In genomic region chr3:167735233-167736107, GRCh38 we compare ENCODE assay signal across 8 cellular contexts. TPM values are rescaled to one million over a fixed set of nuclear protein-coding genes. Genes with fewer than 3 reads are reported as not detected.
DNase-seq lines count a peak whose midpoint lies in the region; ATAC-seq, FAIRE-seq and TF ChIP-seq lines count a peak whose summit lies in the region.

A gene with protein sequence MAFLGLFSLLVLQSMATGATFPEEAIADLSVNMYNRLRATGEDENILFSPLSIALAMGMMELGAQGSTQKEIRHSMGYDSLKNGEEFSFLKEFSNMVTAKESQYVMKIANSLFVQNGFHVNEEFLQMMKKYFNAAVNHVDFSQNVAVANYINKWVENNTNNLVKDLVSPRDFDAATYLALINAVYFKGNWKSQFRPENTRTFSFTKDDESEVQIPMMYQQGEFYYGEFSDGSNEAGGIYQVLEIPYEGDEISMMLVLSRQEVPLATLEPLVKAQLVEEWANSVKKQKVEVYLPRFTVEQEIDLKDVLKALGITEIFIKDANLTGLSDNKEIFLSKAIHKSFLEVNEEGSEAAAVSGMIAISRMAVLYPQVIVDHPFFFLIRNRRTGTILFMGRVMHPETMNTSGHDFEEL (plus strand): TSS chr3:167735721. CDS start chr3:167789129, 53,408 bp downstream.

- H3K36me3 ChIP-seq in WERI-Rb-1 (no peaks in the 10 kb centered on the region), keratinocyte (ENCODE audit: control insufficient read depth in 2 of 2, extremely low read depth in 1 of 2, insufficient read depth in 2 of 2, low read length in 2 of 2) (peaks cover 0 to 5% of the 10 kb centered on the region in 2 experiments)

- H3K79me2 ChIP-seq in keratinocyte (ENCODE audit: control insufficient read depth, insufficient read depth, low read length): peaks cover 41% of the 10 kb centered on the region

- H2AFZ ChIP-seq in keratinocyte (ENCODE audit: control insufficient read depth, low read length): peak within 1 kb of the TSS; percentile 97

- H3K36me3 Mint-ChIP-seq in central memory CD8-positive, alpha-beta T cell (ENCODE audit: insufficient read depth): no peaks in the 10 kb centered on the region

- POLR2A ChIA-PET in AG04450 (lab: Yijun Ruan, JAX): no interaction called here

- H3K9me3 Mint-ChIP-seq in central memory CD8-positive, alpha-beta T cell: no peaks in the 10 kb centered on the region

- TF ChIP-seq CTCF in AG04450 (IDR thresholded peaks at IDR 0.05; ENCODE audit: low read depth, low read length) (no peak), WERI-Rb-1 (IDR thresholded peaks at IDR 0.05; ENCODE audit: low read depth, low read length) (no peak), keratinocyte (optimal IDR thresholded peaks at IDR 0.05 in 1 of 3, IDR thresholded peaks at IDR 0.05 in 1 of 3, conservative IDR thresholded peaks at IDR 0.05 in 1 of 3; ENCODE audit: extremely low read depth in 1 of 3, insufficient read depth in 2 of 3, low read length in 3 of 3) (no peak)

- dilution Hi-C loops in keratinocyte (cut with MboI; ENCODE audit: extremely low pct_ligation_motif_present, low sequenced_read_pairs): no loop called here

- peaks cover 7% of the 10 kb centered on the region for H3K27me3 ChIP-seq in AG04450 (ENCODE audit: control insufficient read depth, insufficient read depth, low read length)
- no peaks in the 10 kb centered on the region for H3K27me3 ChIP-seq in WERI-Rb-1 (ENCODE audit: insufficient read depth, low read depth, severe bottlenecking)
- no peaks in the 10 kb centered on the region for H3K27me3 ChIP-seq in keratinocyte (ENCODE audit: control insufficient read depth, extremely low read depth, insufficient read depth, low read length)

- no peaks in the 10 kb centered on the region for H3K9me3 ChIP-seq in AG04450 (ENCODE audit: control insufficient read depth, insufficient read depth, low read length)
- H3K9me3 ChIP-seq in WERI-Rb-1 (ENCODE audit: severe bottlenecking): no peaks in the 10 kb centered on the region
- no peaks in the 10 kb centered on the region for H3K9me3 ChIP-seq in keratinocyte (ENCODE audit: control insufficient read depth, low read depth, low read length)

- CTCF ChIA-PET in AG04450 (lab: Charles Lee): interaction anchor here (0.6 to 2.4 kb wide), 6 partner anchors 41 to 355 kb away, joined by 3 to 12 read pairs (median 4); no protein-coding TSS in a partner anchor

- no peak within 1 kb of the TSS for H3K4me3 Mint-ChIP-seq in central memory CD8-positive, alpha-beta T cell

- H3K4me1 Mint-ChIP-seq in central memory CD8-positive, alpha-beta T cell: peaks cover 23% of the 10 kb centered on the region

- peaks cover 5% of the 10 kb centered on the region for H4K20me1 ChIP-seq in keratinocyte (ENCODE audit: control insufficient read depth, extremely low read depth, insufficient read depth, low read length)

- H3K4me3 ChIP-seq in AG04450 (ENCODE audit: low read depth, low read length) (peak within 1 kb of the TSS; percentile 88), WERI-Rb-1 (ENCODE audit: low read depth, low read length) (peak within 1 kb of the TSS; percentile 77), keratinocyte (ENCODE audit: control insufficient read depth in 2 of 3, extremely low read depth in 1 of 3, insufficient read depth in 2 of 3, low read depth in 1 of 3, low read length in 3 of 3) (peak within 1 kb of the TSS; percentile 93 to 96 (median 96))

- H3K27me3 Mint-ChIP-seq in central memory CD8-positive, alpha-beta T cell: no peaks in the 10 kb centered on the region

- H3K27ac Mint-ChIP-seq in central memory CD8-positive, alpha-beta T cell (ENCODE audit: low read depth): no peak within 1 kb of the TSS

- peak within 1 kb of the TSS; percentile 79 for H3K27ac ChIP-seq in AG04450 (ENCODE audit: low read depth, low read length)
- H3K27ac ChIP-seq in WERI-Rb-1: peak within 1 kb of the TSS; percentile 76
- H3K27ac ChIP-seq in keratinocyte (ENCODE audit: control insufficient read depth, insufficient read depth, low read length): peak within 1 kb of the TSS; percentile 91

- peak within 1 kb of the TSS; percentile 96 for H3K4me2 ChIP-seq in keratinocyte (ENCODE audit: control insufficient read depth, extremely low read depth, insufficient read depth, low read depth, low read length)

- ATAC-seq in GM18873 (IDR thresholded peaks at IDR 0.05; ENCODE audit: low FRiP score, unreplicated experiment): peak; percentile 58
- peak; percentile 52 for ATAC-seq in HG03108 (IDR thresholded peaks at IDR 0.05; ENCODE audit: unreplicated experiment)
- ATAC-seq in central memory CD8-positive, alpha-beta T cell (replicated peaks; ENCODE audit: extremely low read depth, poor library complexity, severe bottlenecking): peak; percentile 41

- H3K9me1 ChIP-seq in keratinocyte (ENCODE audit: control insufficient read depth, extremely low read depth, insufficient read depth, low read length): peaks cover 4% of the 10 kb centered on the region

- FAIRE-seq in keratinocyte (lab: Jason Lieb, UNC): peak; percentile 84

- peak within 1 kb of the TSS; percentile 89 for H3K9ac ChIP-seq in keratinocyte (ENCODE audit: control insufficient read depth, extremely low read depth, insufficient read depth, low read length)

- DNase-seq in AG04450 (ENCODE audit: low read depth, low spot score) (peak; percentile 72), NCI-H2171 (lab: John Stamatoyannopoulos, UW) (peak; percentile 92), WERI-Rb-1 (peak; percentile 88), keratinocyte (ENCODE audit: low read depth, low spot score) (peak; percentile 40)
- peak in 1 of 2 donors; percentile 59 for DNase-seq in central memory CD8-positive, alpha-beta T cell (ENCODE audit: low spot score in 2 of 2)
- DNase-seq in stimulated activated CD4-positive, alpha-beta T cell treated with anti-CD3 and anti-CD28 coated beads, Interleukin-12 subunit alpha, Interleukin-12 subunit beta, amount 100 ng/mL, for 48 hours (ENCODE audit: low read depth in 2 of 3, low spot score in 1 of 3): peak; percentile 54 to 79 (median 56)

- peaks cover 15% of the 10 kb centered on the region for H3K4me1 ChIP-seq in keratinocyte (ENCODE audit: control insufficient read depth, extremely low read depth, insufficient read depth, low read length)

RNA-seq across cellular contexts. Expression of the gene that starts here (rescaled TPM):
- polyA plus RNA-seq in AG04450 (2011; rRNA removed): 0.58 and 0.88 TPM in 2 replicates
- 0.18 and 0.30 TPM in 2 replicates for polyA minus RNA-seq in AG04450 (2011; rRNA and poly(A)+ RNA removed)
- polyA plus RNA-seq in keratinocyte: 2.2 to 5.5 TPM (median 4.2 TPM) in 3 replicates
- 1.2 TPM for polyA plus RNA-seq in keratinocyte (2011; ENCODE audit: low read depth)
- 1.3 and 3.9 TPM in 2 replicates for polyA plus RNA-seq in keratinocyte (2011; cell fraction: cytosol; rRNA removed)
- polyA plus RNA-seq in keratinocyte (2011; cell fraction: nucleus; rRNA removed): 5.7 and 11.1 TPM in 2 replicates
- polyA plus RNA-seq in keratinocyte (2012; ENCODE audit: low replicate concordance): 2.5 and 2.7 TPM in 2 replicates
- 1.5 to 2.3 TPM in 2 of 3 replicates, not detected in the other for polyA minus RNA-seq in keratinocyte
- polyA minus RNA-seq in keratinocyte (2011; cell fraction: cytosol; rRNA and poly(A)+ RNA removed): 3.1 TPM
- polyA minus RNA-seq in keratinocyte (2011; cell fraction: nucleus; rRNA and poly(A)+ RNA removed): 5.1 and 7.3 TPM in 2 replicates

Comparison
In these comparisons a context has a peak if more than half of its experiments do, and no peak if none do; other contexts are left out.
1. Peak in DNase-seq, H3K4me3 ChIP-seq and H3K27ac ChIP-seq in AG04450; RNA of the gene not detected or under 1 TPM.